17 cellular contexts compared by ENCODE assay signal in the genomic region with DNA sequence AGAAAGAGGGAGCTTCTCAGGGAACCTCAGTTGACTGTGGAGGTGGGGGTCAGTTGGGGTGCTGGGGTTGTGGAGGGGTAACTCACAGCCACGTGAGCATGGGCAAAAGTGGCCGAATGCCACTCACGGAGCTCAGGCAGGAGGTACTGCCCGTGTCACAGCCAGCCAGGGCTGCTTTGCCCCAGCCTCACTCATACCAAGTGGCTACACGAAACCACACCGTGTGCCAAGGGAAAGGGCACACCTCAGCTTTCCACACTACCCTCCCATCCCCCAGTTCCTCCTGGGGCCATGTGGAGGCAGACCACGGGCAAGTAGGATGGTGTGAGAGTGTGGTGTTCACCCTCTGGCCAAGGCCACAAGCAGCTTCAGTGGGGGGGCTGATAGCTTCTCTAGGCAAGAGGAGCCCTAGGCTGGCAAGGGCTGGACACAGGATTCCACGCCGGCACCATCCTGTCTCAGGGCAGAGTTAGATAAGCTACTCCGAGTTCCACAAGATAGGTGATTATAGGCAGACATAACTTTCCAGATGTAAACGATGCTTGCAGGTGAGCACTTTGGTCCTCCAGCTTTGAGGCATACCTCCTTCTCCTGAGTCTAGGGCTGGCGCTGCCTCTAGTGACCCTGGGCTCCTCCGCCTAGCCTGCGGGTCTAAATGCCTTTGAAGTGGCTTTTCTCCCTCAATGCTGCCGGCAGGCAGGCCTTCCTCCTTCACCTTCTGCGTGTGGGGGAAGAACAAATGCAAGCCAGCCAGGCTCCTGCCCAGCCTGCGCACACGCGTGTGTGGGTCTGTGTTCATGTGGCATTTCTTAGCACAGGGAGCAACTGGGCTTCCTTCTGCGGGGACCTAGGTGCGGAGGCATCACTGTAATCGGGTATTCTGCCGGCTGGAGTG. TPM values are rescaled to one million over a fixed set of nuclear protein-coding genes. Genes with fewer than 3 reads are reported as not detected.
A peak's percentile ranks its signal among the peaks of the same experiment; 100 is the strongest.
DNase-seq lines count a peak whose midpoint lies in the region; ATAC-seq and TF ChIP-seq lines count a peak whose summit lies in the region.
"Had no signal": no experiment of that assay in that cellular context is flagged by ENCODE, and none has a peak within 500 bp of the region (broad histone marks: within the 10 kb centered on the region; RNA-seq: fewer than 3 reads in every experiment).

No MANE protein-coding gene starts in this region.

- H3K4me3 Mint-ChIP-seq in WTC11 (no peak overlapping the region), chondrocyte (ENCODE audit: unreplicated experiment) (no peak overlapping the region)
- H3K4me3 Mint-ChIP-seq in activated naive CD4-positive, alpha-beta T cell treated with anti-CD3 and anti-CD28 coated beads, Interleukin-2, amount 10 ng/mL, durations not matched to agents 7 days and 5 days, result no peak overlapping the region
- H3K4me3 Mint-ChIP-seq: activated naive CD8-positive, alpha-beta T cell treated with anti-CD3 and anti-CD28 coated beads, Interleukin-2, amount 10 ng/mL, durations not matched to agents 7 days and 5 days; stimulated activated naive B cell treated with anti-CD40 and anti-IgM and Interleukin-4, amounts not matched to agents 10 μg/mL and 1 μg/mL and 100 μg/mL, for 72 hours had no signal

- no peak for TF ChIP-seq CTCF in WTC11 (IDR thresholded peaks at IDR 0.05)
- no peak for TF ChIP-seq CTCF in gastroesophageal sphincter (IDR thresholded peaks at IDR 0.05)
- no peak for TF ChIP-seq CTCF in chondrocyte (IDR thresholded peaks at IDR 0.05)

- peaks cover 84% of the 10 kb centered on the region for H3K4me1 Mint-ChIP-seq in WTC11
- H3K4me1 Mint-ChIP-seq in activated naive CD4-positive, alpha-beta T cell treated with anti-CD3 and anti-CD28 coated beads, Interleukin-2, amount 10 ng/mL, durations not matched to agents 7 days and 5 days, result no peaks in the 10 kb centered on the region
- H3K4me1 Mint-ChIP-seq in chondrocyte (ENCODE audit: low read depth), result peaks cover 39% of the 10 kb centered on the region
- H3K4me1 Mint-ChIP-seq: activated naive CD8-positive, alpha-beta T cell treated with anti-CD3 and anti-CD28 coated beads, Interleukin-2, amount 10 ng/mL, durations not matched to agents 7 days and 5 days had no signal

- peaks cover 20 to 99% (median 60%) of the 10 kb centered on the region in 3 donors for H3K4me1 ChIP-seq in gastroesophageal sphincter

- TF ChIP-seq EP300 in gastroesophageal sphincter (IDR thresholded peaks at IDR 0.05), result no peak

- no peaks in the 10 kb centered on the region for H3K9me3 Mint-ChIP-seq in WTC11
- no peaks in the 10 kb centered on the region for H3K9me3 Mint-ChIP-seq in activated naive CD4-positive, alpha-beta T cell treated with anti-CD3 and anti-CD28 coated beads, Interleukin-2, amount 10 ng/mL, durations not matched to agents 7 days and 5 days
- H3K9me3 Mint-ChIP-seq in chondrocyte (ENCODE audit: low read depth), result no peaks in the 10 kb centered on the region
- H3K9me3 Mint-ChIP-seq: activated naive CD8-positive, alpha-beta T cell treated with anti-CD3 and anti-CD28 coated beads, Interleukin-2, amount 10 ng/mL, durations not matched to agents 7 days and 5 days; stimulated activated naive B cell treated with anti-CD40 and anti-IgM and Interleukin-4, amounts not matched to agents 10 μg/mL and 1 μg/mL and 100 μg/mL, for 72 hours had no signal

- H3K27ac ChIP-seq in gastroesophageal sphincter (peak overlapping the region; percentile 56 to 97 (median 90)), skin epidermis (peak overlapping the region in 12 of 21 experiments; percentile 0 to 75 (median 22))

- DNase-seq in ELF-1 (ENCODE audit: low read depth, low spot score), result peak; percentile 73
- DNase-seq in WTC11 (ENCODE audit: low spot score), result no peak
- DNase-seq in effector CD4-positive, alpha-beta T cell, result no peak
- no peak for DNase-seq in stimulated activated naive CD4-positive, alpha-beta T cell (lab: John Stamatoyannopoulos, UW)
- no peak for DNase-seq in activated naive CD4-positive, alpha-beta T cell treated with anti-CD3 and anti-CD28 coated beads, Interleukin-2, amount 10 ng/mL, durations not matched to agents 7 days and 5 days
- no peak for DNase-seq in chondrocyte (ENCODE audit: low spot score)
- DNase-seq: activated CD4-positive, alpha-beta T cell treated with anti-CD3 and anti-CD28 coated beads for 4 hours; activated naive CD8-positive, alpha-beta T cell treated with anti-CD3 and anti-CD28 coated beads, Interleukin-2, amount 10 ng/mL, durations not matched to agents 7 days and 5 days; activated T-cell treated with anti-CD3 and anti-CD28 coated beads, Interleukin-2, amount 50 U/mL, for 1 hour; Kasumi-1; NCI-H1436 treated with DMSO at 0.1 percent for 48 hours; NCI-H446; stimulated activated naive B cell treated with anti-CD40 and anti-IgM and Interleukin-4, amounts not matched to agents 10 μg/mL and 1 μg/mL and 100 μg/mL, for 72 hours; T-helper 9 cell had no signal

- H3K36me3 ChIP-seq in gastroesophageal sphincter, result peaks cover 0 to 26% of the 10 kb centered on the region in 2 donors

- H3K27ac Mint-ChIP-seq in WTC11, result peak overlapping the region; percentile 100
- no peak overlapping the region for H3K27ac Mint-ChIP-seq in activated naive CD4-positive, alpha-beta T cell treated with anti-CD3 and anti-CD28 coated beads, Interleukin-2, amount 10 ng/mL, durations not matched to agents 7 days and 5 days
- H3K27ac Mint-ChIP-seq in chondrocyte (ENCODE audit: unreplicated experiment), result no peak overlapping the region
- H3K27ac Mint-ChIP-seq: activated naive CD8-positive, alpha-beta T cell treated with anti-CD3 and anti-CD28 coated beads, Interleukin-2, amount 10 ng/mL, durations not matched to agents 7 days and 5 days; stimulated activated naive B cell treated with anti-CD40 and anti-IgM and Interleukin-4, amounts not matched to agents 10 μg/mL and 1 μg/mL and 100 μg/mL, for 72 hours had no signal

- peaks cover 11% of the 10 kb centered on the region for H3K36me3 Mint-ChIP-seq in WTC11
- H3K36me3 Mint-ChIP-seq in activated naive CD4-positive, alpha-beta T cell treated with anti-CD3 and anti-CD28 coated beads, Interleukin-2, amount 10 ng/mL, durations not matched to agents 7 days and 5 days, result no peaks in the 10 kb centered on the region
- H3K36me3 Mint-ChIP-seq in chondrocyte (ENCODE audit: low read depth), result peaks cover 4% of the 10 kb centered on the region
- H3K36me3 Mint-ChIP-seq: activated naive CD8-positive, alpha-beta T cell treated with anti-CD3 and anti-CD28 coated beads, Interleukin-2, amount 10 ng/mL, durations not matched to agents 7 days and 5 days; stimulated activated naive B cell treated with anti-CD40 and anti-IgM and Interleukin-4, amounts not matched to agents 10 μg/mL and 1 μg/mL and 100 μg/mL, for 72 hours had no signal

- TF ChIP-seq POLR2A in gastroesophageal sphincter (IDR thresholded peaks at IDR 0.05), result no peak

- no peaks in the 10 kb centered on the region for H3K9me3 ChIP-seq in gastroesophageal sphincter

- H3K4me3 ChIP-seq in gastroesophageal sphincter (peak overlapping the region in 1 of 2 donors; percentile 28), skin epidermis (no peak overlapping the region)

- H3K27me3 Mint-ChIP-seq in WTC11 (ENCODE audit: low read depth) (no peaks in the 10 kb centered on the region), chondrocyte (ENCODE audit: low read depth) (no peaks in the 10 kb centered on the region)
- peaks cover 63% of the 10 kb centered on the region for H3K27me3 Mint-ChIP-seq in activated naive CD4-positive, alpha-beta T cell treated with anti-CD3 and anti-CD28 coated beads, Interleukin-2, amount 10 ng/mL, durations not matched to agents 7 days and 5 days

- CTCF ChIA-PET in WTC11 (lab: Charles Lee), result interaction anchor here (1.3 kb wide), 1 partner anchor 24 kb away, joined by 4 read pairs; no protein-coding TSS in a partner anchor
- CTCF ChIA-PET in activated naive CD4-positive, alpha-beta T cell treated with anti-CD3 and anti-CD28 coated beads, Interleukin-2, amount 10 ng/mL, durations not matched to agents 7 days and 5 days (lab: Charles Lee), result interaction anchor here (0.6 kb wide), 1 partner anchor 433 kb away, joined by 4 read pairs; no protein-coding TSS in a partner anchor

- H3K27me3 ChIP-seq in gastroesophageal sphincter, result no peaks in the 10 kb centered on the region

- ATAC-seq in WTC11, result no peak
- no peak for ATAC-seq in gastroesophageal sphincter
- ATAC-seq: stimulated activated naive B cell treated with anti-CD40 and anti-IgM and Interleukin-4, amounts not matched to agents 10 μg/mL and 1 μg/mL and 100 μg/mL, for 72 hours had no signal

- 48 to 80% methylated on average over 1 to 5 of the region's 23 CpGs for WGBS in gastroesophageal sphincter (ENCODE audit: low coverage in 1 of 2), 2 donors

- POLR2A ChIA-PET in WTC11 (lab: Charles Lee), result no interaction called here

TF ChIP-seq in WTC11, 78 proteins besides CTCF, POLR2A, EP300 and RAD21:
- no peak for TF ChIP-seq TEAD4 (CRISPR knock-in tag; IDR thresholded peaks at IDR 0.05)

RNA-seq across cellular contexts. Expression of a gene that starts 25.0 kb away (rescaled TPM):
- total RNA-seq in WTC11 (2021) (36.9 to 47.2 TPM (median 37.7 TPM) in 3 replicates), gastroesophageal sphincter (100 to 1,000 TPM in 2 of 4 donors, 10 to 100 TPM in 2; 99.0 to 307 (median 112) TPM), chondrocyte (13.0 to 26.2 TPM (median 15.6 TPM) in 3 replicates)
- total RNA-seq: SK-MEL-5 had no signal
